Comparison of ENCODE assay signal across 25 cellular contexts in the genomic region with DNA sequence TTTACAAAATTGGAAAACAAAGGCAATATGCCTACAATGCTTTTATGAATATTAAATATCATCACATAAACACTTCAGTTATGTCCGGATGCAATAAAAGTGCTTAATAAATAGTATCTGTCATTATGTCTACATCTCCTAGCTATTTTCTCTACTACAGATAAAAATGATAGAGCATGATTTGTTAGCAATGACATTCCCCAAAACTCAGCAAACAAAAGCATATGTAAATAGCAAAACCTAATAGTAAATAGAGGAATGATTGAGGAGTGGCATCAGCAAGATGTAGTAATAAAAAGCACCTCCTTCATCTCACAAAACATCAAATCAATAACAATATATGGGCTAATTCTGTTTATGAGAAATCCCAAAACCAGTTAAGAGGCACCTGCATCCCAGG.
"Had no signal": no experiment of that assay in that cellular context is flagged by ENCODE, and none has a peak within 500 bp of the region (broad histone marks: within the 10 kb centered on the region; RNA-seq: fewer than 3 reads in every experiment).

No MANE protein-coding gene starts in this region.

- H3K36me3 Mint-ChIP-seq: memory B cell; stimulated activated effector memory CD8-positive, alpha-beta T cell treated with anti-CD3 and anti-CD28 coated beads, Interleukin-12 subunit alpha, Interleukin-12 subunit beta, amount 100 ng/mL, for 72 hours had no signal

- H3K27ac ChIP-seq: lower lobe of right lung, ovary, psoas muscle, sigmoid colon, stomach, thyroid gland had no signal

- H3K4me3 ChIP-seq: lower lobe of right lung, ovary, psoas muscle, sigmoid colon, stomach, thyroid gland had no signal

- H3K9me3 ChIP-seq: lower lobe of right lung, ovary, psoas muscle, sigmoid colon, stomach, thyroid gland had no signal

- H3K4me3 Mint-ChIP-seq: effector memory CD8-positive, alpha-beta T cell; memory B cell; mesothelial cell of epicardium; naive thymus-derived CD4-positive, alpha-beta T cell; nephron; stimulated activated effector memory CD8-positive, alpha-beta T cell treated with anti-CD3 and anti-CD28 coated beads, Interleukin-12 subunit alpha, Interleukin-12 subunit beta, amount 100 ng/mL, for 72 hours had no signal

- FAIRE-seq: endometrium, frontal cortex, keratinocyte had no signal

- H3K4me1 ChIP-seq: lower lobe of right lung, psoas muscle had no signal

- ATAC-seq: effector memory CD8-positive, alpha-beta T cell; left ventricle myocardium superior; lower lobe of right lung; naive thymus-derived CD4-positive, alpha-beta T cell; psoas muscle; right cardiac atrium; stimulated activated effector memory CD8-positive, alpha-beta T cell treated with anti-CD3 and anti-CD28 coated beads, Interleukin-12 subunit alpha, Interleukin-12 subunit beta, amount 100 ng/mL, for 72 hours had no signal

- DNase-seq: cortex of kidney; effector memory CD8-positive, alpha-beta T cell; head of caudate nucleus; left ventricle myocardium superior; lower lobe of right lung; naive thymus-derived CD4-positive, alpha-beta T cell; occipital lobe; ovary; posterior cingulate gyrus; psoas muscle; right cardiac atrium; sigmoid colon; stimulated activated CD4-positive, alpha-beta T cell treated with anti-CD3 and anti-CD28 coated beads, Interleukin-2, amount 100 ng/mL, for 24 hours; stimulated activated CD4-positive, alpha-beta T cell treated with anti-CD3 and anti-CD28 coated beads, Interleukin-4, amount 100 ng/mL, for 24 hours; stimulated activated naive CD4-positive, alpha-beta T cell treated with Interleukin-2 at 50 U/mL for 16 hours; stomach; thyroid gland; trophoblast cell had no signal

- H3K27me3 ChIP-seq: ovary, sigmoid colon, stomach, thyroid gland had no signal

- H3K27me3 Mint-ChIP-seq: effector memory CD8-positive, alpha-beta T cell; memory B cell; naive thymus-derived CD4-positive, alpha-beta T cell had no signal

- H3K36me3 ChIP-seq: lower lobe of right lung, ovary, sigmoid colon, stomach, thyroid gland had no signal

- H3K4me1 Mint-ChIP-seq: memory B cell; stimulated activated effector memory CD8-positive, alpha-beta T cell treated with anti-CD3 and anti-CD28 coated beads, Interleukin-12 subunit alpha, Interleukin-12 subunit beta, amount 100 ng/mL, for 72 hours had no signal

- H3K27ac Mint-ChIP-seq: effector memory CD8-positive, alpha-beta T cell; memory B cell; mesothelial cell of epicardium; naive thymus-derived CD4-positive, alpha-beta T cell; nephron; stimulated activated effector memory CD8-positive, alpha-beta T cell treated with anti-CD3 and anti-CD28 coated beads, Interleukin-12 subunit alpha, Interleukin-12 subunit beta, amount 100 ng/mL, for 72 hours had no signal

- H3K9me3 Mint-ChIP-seq: memory B cell; naive thymus-derived CD4-positive, alpha-beta T cell; stimulated activated effector memory CD8-positive, alpha-beta T cell treated with anti-CD3 and anti-CD28 coated beads, Interleukin-12 subunit alpha, Interleukin-12 subunit beta, amount 100 ng/mL, for 72 hours had no signal
